1 cellular context compared by ENCODE assay signal in genomic region chr19:13038306-13039210, GRCh38.
TF ChIP-seq lines count a peak whose summit lies in the region.

No MANE protein-coding gene starts in this region.

TF ChIP-seq in SK-N-SH, 30 proteins besides CTCF, POLR2A, EP300 and RAD21 (continued from another document):
- TF ChIP-seq IRF3 (IDR thresholded peaks at IDR 0.05; ENCODE audit: low read depth, low read length) (no peak), FOSL2 (IDR thresholded peaks at IDR 0.05; ENCODE audit: borderline replicate concordance, low read depth) (no peak), GABPA (IDR thresholded peaks at IDR 0.05; ENCODE audit: low read depth) (no peak), TEAD4 (IDR thresholded peaks at IDR 0.05; ENCODE audit: borderline replicate concordance, insufficient read depth) (no peak)
